Comparison of ENCODE assay signal across 8 cellular contexts in genomic region chr18:79068946-79069791, GRCh38. TPM values are rescaled to one million over a fixed set of nuclear protein-coding genes. Genes with fewer than 3 reads are reported as not detected.
DNase-seq lines count a peak whose midpoint lies in the region; ATAC-seq and TF ChIP-seq lines count a peak whose summit lies in the region.

Gene ATP9B, plus strand, starts transcription at chr18:79069394. Its CDS starts 17 bp downstream, at chr18:79069411.

- H3K9me3 ChIP-seq in right lobe of liver, result no peaks in the 10 kb centered on the region

- H3K27ac ChIP-seq in C4-2B (peak within 1 kb of the TSS; percentile 85), right lobe of liver (peak within 1 kb of the TSS; percentile 72 to 92 (median 85))

- H3K36me3 ChIP-seq in right lobe of liver, result no peaks in the 10 kb centered on the region

- ATAC-seq in GM19328 (IDR thresholded peaks at IDR 0.05; ENCODE audit: unreplicated experiment) (peak; percentile 73), HG03520 (IDR thresholded peaks at IDR 0.05; ENCODE audit: unreplicated experiment) (peak; percentile 86), right lobe of liver (peak; percentile 95 to 97 (median 96))

- H3K27me3 ChIP-seq in right lobe of liver, result no peaks in the 10 kb centered on the region

- TF ChIP-seq CTCF in C4-2B (conservative IDR thresholded peaks at IDR 0.05) (no peak), right lobe of liver (IDR thresholded peaks at IDR 0.05) (peak in 3 of 4 donors; percentile 8 to 27 (median 17))

- H3K4me3 ChIP-seq in right lobe of liver, result peak within 1 kb of the TSS; percentile 93 to 100 (median 96)

- no CpG with 5 or more reads among the region's 118 CpGs for WGBS in right lobe of liver (ENCODE audit: insufficient coverage, low coverage, low lambda C conversion rate, missing lambda C conversion rate)

- intact Hi-C loops in right lobe of liver (cut with DNase I), result no loop called here

- peaks cover 0 to 11% (median 2%) of the 10 kb centered on the region in 4 donors for H3K4me1 ChIP-seq in right lobe of liver

- peak; percentile 76 for TF ChIP-seq POLR2A in right lobe of liver (IDR thresholded peaks at IDR 0.05)

- DNase-seq in NCI-H82 (lab: John Stamatoyannopoulos, UW) (peak; percentile 94), dermis microvascular lymphatic vessel endothelial cell (ENCODE audit: low read depth in 2 of 2) (peak; percentile 94 to 98), right lobe of liver (peak; percentile 98 to 99 (median 99))
- peak; percentile 97 for DNase-seq in activated CD4-positive, alpha-beta T cell treated with anti-CD3 and anti-CD28 coated beads, Interleukin-2, amount 50 U/mL, for 48 hours
- DNase-seq in stimulated activated CD4-positive, alpha-beta T cell treated with anti-CD3 and anti-CD28 coated beads, Interleukin-4, amount 100 ng/mL, for 4 hours, result peak; percentile 98 to 99

RNA-seq across cellular contexts. Expression of gene ATP9B, which starts in this region (rescaled TPM):
- total RNA-seq in dermis microvascular lymphatic vessel endothelial cell (18.9 and 28.4 TPM in 2 replicates), right lobe of liver (10 to 100 TPM; 13.6 to 25.7 (median 14.5) TPM)

Comparison
In these comparisons a context has a peak if more than half of its experiments do, and no peak if none do; other contexts are left out.
1. Peak in every context shown above with its lines: DNase-seq, ATAC-seq, H3K4me3 ChIP-seq and H3K27ac ChIP-seq.